Comparison of ENCODE assay signal across 20 cellular contexts in the genomic region with DNA sequence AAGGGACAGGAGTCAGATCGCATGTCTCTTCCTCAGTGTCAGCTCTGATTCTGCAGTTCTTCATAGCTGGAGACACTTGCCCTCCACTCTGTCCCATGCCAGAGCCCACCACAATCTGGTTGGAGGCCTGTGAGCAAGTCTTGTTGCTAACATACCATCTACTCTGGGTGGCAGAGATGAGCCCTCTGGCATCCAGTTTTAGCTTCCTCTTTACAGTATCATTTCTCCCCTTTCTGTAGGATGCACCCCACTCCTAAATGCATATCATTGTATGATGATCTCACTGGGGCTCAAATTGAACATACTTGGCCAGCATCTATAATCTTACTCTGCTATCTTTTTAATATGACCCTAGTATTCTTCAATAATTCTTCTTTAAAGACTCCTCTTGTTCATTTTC.
"Had no signal": no experiment of that assay in that cellular context is flagged by ENCODE, and none has a peak within 500 bp of the region (broad histone marks: within the 10 kb centered on the region; RNA-seq: fewer than 3 reads in every experiment).

No MANE protein-coding gene starts in this region.

- H3K36me3 ChIP-seq: heart left ventricle, neutrophil, right lobe of liver, tibial artery, upper lobe of right lung had no signal

- H3K4me1 ChIP-seq: psoas muscle, right lobe of liver, tibial artery, upper lobe of right lung had no signal

- H3K27me3 Mint-ChIP-seq: naive thymus-derived CD4-positive, alpha-beta T cell; stimulated activated memory B cell treated with anti-CD40 and anti-IgM and Interleukin-4, amounts not matched to agents 10 μg/mL and 1 μg/mL and 100 μg/mL, for 72 hours; stimulated activated naive CD8-positive, alpha-beta T cell treated with anti-CD3 and anti-CD28 coated beads, Interleukin-15, Interleukin-2, amounts not matched to agents 100 ng/mL and 50 ng/mL, for 24 hours had no signal

- H3K9me3 ChIP-seq: heart left ventricle, neutrophil, psoas muscle, right lobe of liver, tibial artery, upper lobe of right lung had no signal

- H3K27ac ChIP-seq: dorsolateral prefrontal cortex, heart left ventricle, neutrophil, psoas muscle, right lobe of liver, tibial artery, upper lobe of right lung had no signal

- DNase-seq: cortex of kidney; dorsolateral prefrontal cortex; effector CD8-positive, alpha-beta T cell; heart left ventricle; hippocampal formation; kidney glomerular epithelial cell; naive thymus-derived CD4-positive, alpha-beta T cell; nephron progenitor cell; psoas muscle; retina; right lobe of liver; stimulated activated CD4-positive, alpha-beta T cell treated with anti-CD3 and anti-CD28 coated beads, Interleukin-15, amount 100 ng/mL, for 24 hours; stimulated activated CD4-positive, alpha-beta T cell treated with anti-CD3 and anti-CD28 coated beads, Interleukin-1b, Interleukin-23, amount 100 ng/mL, for 48 hours; stimulated activated CD4-positive, alpha-beta T cell treated with anti-CD3 and anti-CD28 coated beads, Interleukin-4, amount 100 ng/mL, for 24 hours; tibial artery; upper lobe of right lung had no signal

- H3K9me3 Mint-ChIP-seq: naive thymus-derived CD4-positive, alpha-beta T cell; nephron progenitor cell; stimulated activated memory B cell treated with anti-CD40 and anti-IgM and Interleukin-4, amounts not matched to agents 10 μg/mL and 1 μg/mL and 100 μg/mL, for 72 hours; stimulated activated naive CD8-positive, alpha-beta T cell treated with anti-CD3 and anti-CD28 coated beads, Interleukin-15, Interleukin-2, amounts not matched to agents 100 ng/mL and 50 ng/mL, for 24 hours had no signal

- H3K27me3 ChIP-seq: dorsolateral prefrontal cortex, heart left ventricle, neutrophil, right lobe of liver, tibial artery, upper lobe of right lung had no signal

- H3K27ac Mint-ChIP-seq: nephron progenitor cell; stimulated activated memory B cell treated with anti-CD40 and anti-IgM and Interleukin-4, amounts not matched to agents 10 μg/mL and 1 μg/mL and 100 μg/mL, for 72 hours; stimulated activated naive CD8-positive, alpha-beta T cell treated with anti-CD3 and anti-CD28 coated beads, Interleukin-15, Interleukin-2, amounts not matched to agents 100 ng/mL and 50 ng/mL, for 24 hours had no signal

- H3K4me3 ChIP-seq: dorsolateral prefrontal cortex, heart left ventricle, psoas muscle, right lobe of liver, tibial artery, upper lobe of right lung had no signal

- H3K4me1 Mint-ChIP-seq: nephron progenitor cell had no signal

- H3K4me3 Mint-ChIP-seq: naive thymus-derived CD4-positive, alpha-beta T cell; nephron progenitor cell; stimulated activated memory B cell treated with anti-CD40 and anti-IgM and Interleukin-4, amounts not matched to agents 10 μg/mL and 1 μg/mL and 100 μg/mL, for 72 hours; stimulated activated naive CD8-positive, alpha-beta T cell treated with anti-CD3 and anti-CD28 coated beads, Interleukin-15, Interleukin-2, amounts not matched to agents 100 ng/mL and 50 ng/mL, for 24 hours had no signal

- ATAC-seq: esophagus mucosa; heart left ventricle; naive thymus-derived CD4-positive, alpha-beta T cell; psoas muscle; stimulated activated memory B cell treated with anti-CD40 and anti-IgM and Interleukin-4, amounts not matched to agents 10 μg/mL and 1 μg/mL and 100 μg/mL, for 72 hours; upper lobe of right lung had no signal
